In genomic region chr11:76859708-76860233, GRCh38 we compare ENCODE assay signal across 1 cellular context.
A peak's percentile ranks its signal among the peaks of the same experiment; 100 is the strongest.
TF ChIP-seq lines count a peak whose summit lies in the region.

No MANE protein-coding gene starts in this region.

TF ChIP-seq in HEK293, 187 proteins besides CTCF, POLR2A, EP300 and RAD21 (continued from another document and continues in another):
- TF ChIP-seq ZNF518A (tag by site-specific recombination; conservative IDR thresholded peaks at IDR 0.05; ENCODE audit: low read depth) (peak; percentile 85), ZNF76 (tag by site-specific recombination; IDR thresholded peaks at IDR 0.05; ENCODE audit: borderline replicate concordance, low read depth) (no peak), ZNF501 (tag by site-specific recombination; IDR thresholded peaks at IDR 0.05) (0 out of 2 replicates have a peak, but pooled peaks have one; percentile 23), ZSCAN30 (tag by site-specific recombination; IDR thresholded peaks at IDR 0.05) (no peak), ZBTB20 (tag by site-specific recombination; IDR thresholded peaks at IDR 0.05) (no peak), HIC1 (tag by site-specific recombination; IDR thresholded peaks at IDR 0.05) (no peak), PRDM10 (tag by site-specific recombination; IDR thresholded peaks at IDR 0.05) (no peak), ZNF629 (tag by site-specific recombination; IDR thresholded peaks at IDR 0.05) (peak; percentile 34; the same call in 1 of the 2 replicates), ZNF169 (tag by site-specific recombination; IDR thresholded peaks at IDR 0.05) (no peak), GLI4 (tag by site-specific recombination; IDR thresholded peaks at IDR 0.05) (no peak), ZNF416 (tag by site-specific recombination; IDR thresholded peaks at IDR 0.05) (no peak), ZNF140 (tag by site-specific recombination; IDR thresholded peaks at IDR 0.05) (peak; percentile 71; the same call in 1 of the 2 replicates), ZNF548 (tag by site-specific recombination; IDR thresholded peaks at IDR 0.05) (no peak), BCL6B (tag by site-specific recombination; IDR thresholded peaks at IDR 0.05) (no peak), ZNF10 (tag by site-specific recombination; IDR thresholded peaks at IDR 0.05) (no peak), ZXDB (tag by site-specific recombination; IDR thresholded peaks at IDR 0.05) (peak; percentile 34; the same call in 1 of the 2 replicates), ZNF843 (tag by site-specific recombination; IDR thresholded peaks at IDR 0.05) (no peak), ZNF785 (tag by site-specific recombination; IDR thresholded peaks at IDR 0.05) (no peak), ZNF132 (tag by site-specific recombination; IDR thresholded peaks at IDR 0.05; ENCODE audit: borderline replicate concordance) (no peak), PRDM4 (tag by site-specific recombination; IDR thresholded peaks at IDR 0.05) (no peak), ZSCAN4 (tag by site-specific recombination; IDR thresholded peaks at IDR 0.05) (no peak), ZBTB49 (tag by site-specific recombination; IDR thresholded peaks at IDR 0.05; ENCODE audit: low read depth) (no peak), ZNF514 (tag by site-specific recombination; IDR thresholded peaks at IDR 0.05) (no peak), ZBTB11 (tag by site-specific recombination; conservative IDR thresholded peaks at IDR 0.05; ENCODE audit: low read depth) (peak; percentile 70), SALL2 (tag by site-specific recombination; IDR thresholded peaks at IDR 0.05; ENCODE audit: borderline replicate concordance) (no peak), ZSCAN16 (tag by site-specific recombination; IDR thresholded peaks at IDR 0.05) (no peak), ZNF48 (tag by site-specific recombination; IDR thresholded peaks at IDR 0.05) (no peak), ZNF341 (tag by site-specific recombination; IDR thresholded peaks at IDR 0.05; ENCODE audit: low read depth) (peak; percentile 22; the same call in 1 of the 2 replicates), YY2 (tag by site-specific recombination; IDR thresholded peaks at IDR 0.05) (no peak), REPIN1 (tag by site-specific recombination; IDR thresholded peaks at IDR 0.05; ENCODE audit: low read depth) (no peak), ZNF292 (tag by site-specific recombination; IDR thresholded peaks at IDR 0.05; ENCODE audit: borderline replicate concordance, low read depth) (no peak), ZBTB6 (tag by site-specific recombination; IDR thresholded peaks at IDR 0.05) (no peak), SCRT1 (tag by site-specific recombination; IDR thresholded peaks at IDR 0.05; ENCODE audit: borderline replicate concordance) (no peak)
